ENCODE assay signal across 19 cellular contexts in the genomic region with DNA sequence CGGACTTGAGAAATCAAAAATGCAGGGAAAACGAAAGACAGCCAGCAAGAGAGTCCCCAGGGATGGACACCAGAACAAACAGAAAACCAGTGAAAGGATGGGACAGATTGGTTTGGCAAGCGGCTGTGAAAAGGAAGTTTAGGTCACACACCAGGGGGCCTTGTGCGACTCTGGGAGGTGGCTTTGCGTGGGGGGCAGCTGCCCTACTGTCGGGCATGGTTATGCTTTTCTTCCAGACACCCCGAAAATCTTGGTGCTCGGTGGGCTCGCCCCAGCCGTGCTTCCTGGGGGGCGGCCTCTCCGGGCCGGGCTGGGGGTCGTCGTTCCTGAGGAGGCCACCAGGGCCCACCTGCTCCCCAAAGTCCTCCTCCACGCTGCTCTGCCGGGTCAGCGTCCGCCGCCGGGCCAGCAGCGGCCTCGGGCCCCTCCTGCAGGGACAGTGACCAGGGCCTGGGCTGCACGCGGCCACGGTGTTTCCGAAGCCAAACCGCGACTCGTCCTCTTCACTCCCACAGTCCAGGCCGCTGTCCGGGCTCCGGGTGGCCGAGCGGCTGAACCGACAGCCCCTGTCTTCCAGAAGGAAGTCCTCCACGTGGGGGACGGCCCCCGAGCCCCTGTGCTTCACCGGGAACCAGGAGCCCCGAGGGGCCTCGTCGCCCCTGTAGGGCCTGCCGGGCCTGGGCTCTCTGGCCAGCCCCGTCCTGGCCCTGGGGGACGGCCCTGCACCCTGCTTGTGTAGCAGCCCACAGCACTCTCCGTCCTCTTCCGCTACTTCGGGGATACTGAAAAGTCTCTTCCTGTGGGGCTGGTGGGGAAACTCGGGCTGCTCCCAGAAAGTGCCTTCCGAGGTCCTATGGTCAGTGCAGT.
DNase-seq lines count a peak whose midpoint lies in the region; ATAC-seq and TF ChIP-seq lines count a peak whose summit lies in the region.
"Had no signal": no experiment of that assay in that cellular context is flagged by ENCODE, and none has a peak within 500 bp of the region (broad histone marks: within the 10 kb centered on the region; RNA-seq: fewer than 3 reads in every experiment).

No MANE protein-coding gene starts in this region.

- TF ChIP-seq CTCF in glutamatergic neuron (IDR thresholded peaks at IDR 0.05; ENCODE audit: partially characterized antibody, unreplicated experiment) (no peak), osteocyte (IDR thresholded peaks at IDR 0.05) (no peak), vagina (IDR thresholded peaks at IDR 0.05) (no peak)

- H3K4me1 Mint-ChIP-seq in glutamatergic neuron (ENCODE audit: low read depth, unreplicated experiment) (peaks cover 6% of the 10 kb centered on the region), osteocyte (ENCODE audit: unreplicated experiment) (no peaks in the 10 kb centered on the region)
- no peaks in the 10 kb centered on the region for H3K4me1 Mint-ChIP-seq in activated CD4-positive, alpha-beta memory T cell treated with anti-CD3 and anti-CD28 coated beads for 36 hours (ENCODE audit: low read depth)
- H3K4me1 Mint-ChIP-seq: GM23338 had no signal

- H3K4me1 ChIP-seq in vagina = no peaks in the 10 kb centered on the region

- intact Hi-C loops in vagina (cut with DNase I) = no loop called here
- intact Hi-C loops in activated CD4-positive, alpha-beta memory T cell treated with anti-CD3 and anti-CD28 coated beads for 36 hours (cut with micrococcal nuclease) = no loop called here

- no peaks in the 10 kb centered on the region for H3K27me3 ChIP-seq in vagina

- no peak overlapping the region for H3K27ac ChIP-seq in vagina
- H3K27ac ChIP-seq: PC-9, RWPE1 had no signal

- no peak overlapping the region for H3K4me3 ChIP-seq in vagina
- H3K4me3 ChIP-seq: GM23338, PC-9 had no signal

- POLR2A ChIA-PET in activated CD4-positive, alpha-beta memory T cell treated with anti-CD3 and anti-CD28 coated beads for 36 hours (lab: Charles Lee) = no interaction called here

- no peak for ATAC-seq in HG02571 (IDR thresholded peaks at IDR 0.05; ENCODE audit: unreplicated experiment)
- no peak for ATAC-seq in GM21723 (IDR thresholded peaks at IDR 0.05; ENCODE audit: unreplicated experiment)
- ATAC-seq: GM23338, HepG2 had no signal

- CTCF ChIA-PET in activated CD4-positive, alpha-beta memory T cell treated with anti-CD3 and anti-CD28 coated beads for 36 hours (lab: Charles Lee) = no interaction called here

- peaks cover 15% of the 10 kb centered on the region for H3K9me3 Mint-ChIP-seq in glutamatergic neuron (ENCODE audit: unreplicated experiment)
- no peaks in the 10 kb centered on the region for H3K9me3 Mint-ChIP-seq in osteocyte (ENCODE audit: unreplicated experiment)
- H3K9me3 Mint-ChIP-seq in activated CD4-positive, alpha-beta memory T cell treated with anti-CD3 and anti-CD28 coated beads for 36 hours = no peaks in the 10 kb centered on the region
- H3K9me3 Mint-ChIP-seq: CD4-positive, alpha-beta T cell had no signal

- H3K27ac Mint-ChIP-seq in glutamatergic neuron (ENCODE audit: unreplicated experiment) (peak overlapping the region; percentile 55), osteocyte (ENCODE audit: unreplicated experiment) (no peak overlapping the region)
- no peak overlapping the region for H3K27ac Mint-ChIP-seq in activated CD4-positive, alpha-beta memory T cell treated with anti-CD3 and anti-CD28 coated beads for 36 hours
- H3K27ac Mint-ChIP-seq: CD4-positive, alpha-beta T cell; GM23338 had no signal

- TF ChIP-seq POLR2A in vagina (IDR thresholded peaks at IDR 0.05) = no peak

- H3K4me3 Mint-ChIP-seq in glutamatergic neuron (ENCODE audit: unreplicated experiment) (no peak overlapping the region), osteocyte (ENCODE audit: unreplicated experiment) (no peak overlapping the region)
- H3K4me3 Mint-ChIP-seq in activated CD4-positive, alpha-beta memory T cell treated with anti-CD3 and anti-CD28 coated beads for 36 hours = no peak overlapping the region
- H3K4me3 Mint-ChIP-seq: CD4-positive, alpha-beta T cell; GM23338 had no signal

- no peaks in the 10 kb centered on the region for H3K36me3 ChIP-seq in vagina

- H3K27me3 Mint-ChIP-seq in glutamatergic neuron (ENCODE audit: unreplicated experiment) (peaks cover 3% of the 10 kb centered on the region), osteocyte (ENCODE audit: unreplicated experiment) (no peaks in the 10 kb centered on the region)
- H3K27me3 Mint-ChIP-seq in activated CD4-positive, alpha-beta memory T cell treated with anti-CD3 and anti-CD28 coated beads for 36 hours = no peaks in the 10 kb centered on the region
- H3K27me3 Mint-ChIP-seq: CD4-positive, alpha-beta T cell had no signal

- H3K36me3 Mint-ChIP-seq in glutamatergic neuron (ENCODE audit: unreplicated experiment) (peaks cover 9% of the 10 kb centered on the region), osteocyte (ENCODE audit: unreplicated experiment) (no peaks in the 10 kb centered on the region)
- H3K36me3 Mint-ChIP-seq in activated CD4-positive, alpha-beta memory T cell treated with anti-CD3 and anti-CD28 coated beads for 36 hours = no peaks in the 10 kb centered on the region

- H3K9me3 ChIP-seq in vagina = no peaks in the 10 kb centered on the region

- DNase-seq in activated CD8-positive, alpha-beta memory T cell treated with anti-CD3 and anti-CD28 coated beads, Interleukin-2, amount 50 U/mL, for 48 hours = peak; percentile 42
- no peak for DNase-seq in activated CD8-positive, alpha-beta memory T cell treated with anti-CD3 and anti-CD28 coated beads, Interleukin-2, amount 50 U/mL, for 4 hours
- no peak for DNase-seq in glutamatergic neuron
- peak; percentile 83 for DNase-seq in osteocyte (ENCODE audit: extremely low spot score, unreplicated experiment)
- DNase-seq in vagina (ENCODE audit: extremely low spot score in 2 of 2) = peak; percentile 65 to 74
- DNase-seq in activated CD4-positive, alpha-beta memory T cell treated with anti-CD3 and anti-CD28 coated beads for 36 hours = no peak
- DNase-seq: CD4-positive, alpha-beta T cell; GF-D8; KG1; NCI-H1694 treated with DMSO at 0.1 percent for 48 hours; NCI-H510A treated with DMSO at 0.1 percent for 48 hours; NCI-H82; PC-9; SIG-M5 had no signal

Comparison
In these comparisons a context has a peak if more than half of its experiments do, and no peak if none do; other contexts are left out.
1. DNase-seq: peak in activated CD8-positive, alpha-beta memory T cell treated with anti-CD3 and anti-CD28 coated beads, Interleukin-2, amount 50 U/mL, for 48 hours (single experiment), osteocyte (single experiment) and vagina (2 of 2); none in activated CD8-positive, alpha-beta memory T cell treated with anti-CD3 and anti-CD28 coated beads, Interleukin-2, amount 50 U/mL, for 4 hours (single experiment), glutamatergic neuron (single experiment) and activated CD4-positive, alpha-beta memory T cell treated with anti-CD3 and anti-CD28 coated beads for 36 hours (single experiment).